In the genomic region with DNA sequence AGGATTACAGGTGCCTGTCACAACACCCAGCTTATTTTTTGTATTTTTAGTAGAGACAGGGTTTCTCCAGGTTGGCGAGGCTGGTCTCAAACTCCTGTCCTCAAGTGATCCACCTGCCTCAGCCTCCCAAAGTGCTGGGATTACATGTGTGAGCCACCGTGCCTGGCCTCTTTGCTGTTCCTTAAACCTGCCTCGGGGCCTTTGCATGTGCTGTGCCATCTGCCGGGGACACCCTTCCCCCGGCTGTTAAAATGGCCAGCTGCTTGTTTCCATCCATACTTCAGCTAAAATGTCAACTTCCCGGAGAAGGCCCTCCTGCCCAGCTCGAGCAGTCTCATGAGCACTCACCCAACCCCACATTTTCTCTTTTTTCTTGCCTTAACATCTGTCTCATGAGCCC, we compare ENCODE assay signal across 30 cellular contexts. TPM values are rescaled to one million over a fixed set of nuclear protein-coding genes. Genes with fewer than 3 reads are reported as not detected.
"Had no signal": no experiment of that assay in that cellular context is flagged by ENCODE, and none has a peak within 500 bp of the region (broad histone marks: within the 10 kb centered on the region; RNA-seq: fewer than 3 reads in every experiment).

No MANE protein-coding gene starts in this region.

- FAIRE-seq: urothelium cell line had no signal

- H3K4me3 ChIP-seq: stomach, suprapubic skin, testis, thoracic aorta, thyroid gland, tibial artery, tibial nerve, transverse colon, upper lobe of left lung, upper lobe of right lung, uterus, vagina had no signal

- H3K27ac Mint-ChIP-seq: stimulated activated effector memory CD8-positive, alpha-beta T cell treated with anti-CD3 and anti-CD28 coated beads, Interleukin-12 subunit alpha, Interleukin-12 subunit beta, amount 100 ng/mL, for 72 hours; stimulated activated memory B cell treated with anti-CD40 and anti-IgM and Interleukin-4, amounts not matched to agents 10 μg/mL and 1 μg/mL and 100 μg/mL, for 72 hours; stimulated activated naive B cell treated with anti-CD40 and anti-IgM and Interleukin-4, amounts not matched to agents 10 μg/mL and 1 μg/mL and 100 μg/mL, for 72 hours; stimulated activated naive CD8-positive, alpha-beta T cell treated with anti-CD3 and anti-CD28 coated beads, Interleukin-15, Interleukin-2, amounts not matched to agents 100 ng/mL and 50 ng/mL, for 24 hours; type B pancreatic cell had no signal

- H3K36me3 Mint-ChIP-seq: stimulated activated effector memory CD8-positive, alpha-beta T cell treated with anti-CD3 and anti-CD28 coated beads, Interleukin-12 subunit alpha, Interleukin-12 subunit beta, amount 100 ng/mL, for 72 hours; stimulated activated memory B cell treated with anti-CD40 and anti-IgM and Interleukin-4, amounts not matched to agents 10 μg/mL and 1 μg/mL and 100 μg/mL, for 72 hours; stimulated activated naive B cell treated with anti-CD40 and anti-IgM and Interleukin-4, amounts not matched to agents 10 μg/mL and 1 μg/mL and 100 μg/mL, for 72 hours; type B pancreatic cell had no signal

- H3K4me3 Mint-ChIP-seq: stimulated activated effector memory CD8-positive, alpha-beta T cell treated with anti-CD3 and anti-CD28 coated beads, Interleukin-12 subunit alpha, Interleukin-12 subunit beta, amount 100 ng/mL, for 72 hours; stimulated activated memory B cell treated with anti-CD40 and anti-IgM and Interleukin-4, amounts not matched to agents 10 μg/mL and 1 μg/mL and 100 μg/mL, for 72 hours; stimulated activated naive B cell treated with anti-CD40 and anti-IgM and Interleukin-4, amounts not matched to agents 10 μg/mL and 1 μg/mL and 100 μg/mL, for 72 hours; stimulated activated naive CD8-positive, alpha-beta T cell treated with anti-CD3 and anti-CD28 coated beads, Interleukin-15, amount 100 ng/mL, for 72 hours; stimulated activated naive CD8-positive, alpha-beta T cell treated with anti-CD3 and anti-CD28 coated beads, Interleukin-15, Interleukin-2, amounts not matched to agents 100 ng/mL and 50 ng/mL, for 24 hours; type B pancreatic cell had no signal

- ATAC-seq: stimulated activated effector memory CD8-positive, alpha-beta T cell treated with anti-CD3 and anti-CD28 coated beads, Interleukin-12 subunit alpha, Interleukin-12 subunit beta, amount 100 ng/mL, for 72 hours; stimulated activated memory B cell treated with anti-CD40 and anti-IgM and Interleukin-4, amounts not matched to agents 10 μg/mL and 1 μg/mL and 100 μg/mL, for 72 hours; stimulated activated naive B cell treated with anti-CD40 and anti-IgM and Interleukin-4, amounts not matched to agents 10 μg/mL and 1 μg/mL and 100 μg/mL, for 72 hours; stimulated activated naive CD8-positive, alpha-beta T cell treated with anti-CD3 and anti-CD28 coated beads, Interleukin-15, amount 100 ng/mL, for 72 hours; stimulated activated naive CD8-positive, alpha-beta T cell treated with anti-CD3 and anti-CD28 coated beads, Interleukin-15, Interleukin-2, amounts not matched to agents 100 U/mL and 50 U/mL, for 24 hours; upper lobe of right lung had no signal

- H3K4me1 Mint-ChIP-seq: stimulated activated effector memory CD8-positive, alpha-beta T cell treated with anti-CD3 and anti-CD28 coated beads, Interleukin-12 subunit alpha, Interleukin-12 subunit beta, amount 100 ng/mL, for 72 hours; stimulated activated memory B cell treated with anti-CD40 and anti-IgM and Interleukin-4, amounts not matched to agents 10 μg/mL and 1 μg/mL and 100 μg/mL, for 72 hours; stimulated activated naive B cell treated with anti-CD40 and anti-IgM and Interleukin-4, amounts not matched to agents 10 μg/mL and 1 μg/mL and 100 μg/mL, for 72 hours; stimulated activated naive CD8-positive, alpha-beta T cell treated with anti-CD3 and anti-CD28 coated beads, Interleukin-15, amount 100 ng/mL, for 72 hours had no signal

- H3K27ac ChIP-seq: stomach, suprapubic skin, testis, thoracic aorta, thyroid gland, tibial artery, tibial nerve, transverse colon, upper lobe of left lung, upper lobe of right lung, uterus, vagina had no signal

- DNase-seq: stimulated activated CD4-positive, alpha-beta T cell treated with anti-CD3 and anti-CD28 coated beads, Interleukin-2, amount 100 ng/mL, for 48 hours; stimulated activated CD4-positive, alpha-beta T cell treated with anti-CD3 and anti-CD28 coated beads, Interleukin-4, amount 100 ng/mL, for 1 hour; stimulated activated CD4-positive, alpha-beta T cell treated with anti-CD3 and anti-CD28 coated beads, Interleukin-4, amount 100 ng/mL, for 24 hours; stimulated activated CD4-positive, alpha-beta T cell treated with anti-CD3 and anti-CD28 coated beads, Interleukin-4, amount 100 ng/mL, for 4 hours; stimulated activated CD8-positive, alpha-beta memory T cell treated with anti-CD3 and anti-CD28 coated beads, Interleukin-4, amount 100 ng/mL, for 48 hours; stimulated activated naive B cell treated with anti-CD40 and anti-IgM and Interleukin-4, amounts not matched to agents 10 μg/mL and 1 μg/mL and 100 μg/mL, for 72 hours; stimulated activated naive CD4-positive, alpha-beta T cell; stimulated activated naive CD4-positive, alpha-beta T cell treated with Interleukin-2 at 50 U/mL for 16 hours; stimulated activated naive CD8-positive, alpha-beta T cell treated with anti-CD3 and anti-CD28 coated beads, Interleukin-15, amount 100 ng/mL, for 72 hours; stimulated activated naive CD8-positive, alpha-beta T cell treated with anti-CD3 and anti-CD28 coated beads, Interleukin-15, Interleukin-2, amounts not matched to agents 100 U/mL and 50 U/mL, for 24 hours; stomach; substantia nigra; testis; thyroid gland; tibial artery; transverse colon; trophoblast cell; upper lobe of left lung; upper lobe of right lung; uterus had no signal

- H3K9me3 ChIP-seq: stomach, suprapubic skin, testis, thoracic aorta, thyroid gland, tibial artery, transverse colon, upper lobe of right lung, uterus, vagina had no signal

- H3K27me3 ChIP-seq: testis, thyroid gland, tibial nerve, transverse colon, upper lobe of left lung, upper lobe of right lung, uterus, vagina had no signal

- H3K36me3 ChIP-seq: stomach, suprapubic skin, thoracic aorta, thyroid gland, tibial artery, tibial nerve, transverse colon, upper lobe of left lung, upper lobe of right lung, uterus, vagina had no signal

- H3K4me1 ChIP-seq: suprapubic skin, testis, tibial artery, upper lobe of right lung, uterus, vagina had no signal

- H3K9me3 Mint-ChIP-seq: stimulated activated effector memory CD8-positive, alpha-beta T cell treated with anti-CD3 and anti-CD28 coated beads, Interleukin-12 subunit alpha, Interleukin-12 subunit beta, amount 100 ng/mL, for 72 hours; stimulated activated memory B cell treated with anti-CD40 and anti-IgM and Interleukin-4, amounts not matched to agents 10 μg/mL and 1 μg/mL and 100 μg/mL, for 72 hours; stimulated activated naive B cell treated with anti-CD40 and anti-IgM and Interleukin-4, amounts not matched to agents 10 μg/mL and 1 μg/mL and 100 μg/mL, for 72 hours; stimulated activated naive CD8-positive, alpha-beta T cell treated with anti-CD3 and anti-CD28 coated beads, Interleukin-15, amount 100 ng/mL, for 72 hours; stimulated activated naive CD8-positive, alpha-beta T cell treated with anti-CD3 and anti-CD28 coated beads, Interleukin-15, Interleukin-2, amounts not matched to agents 100 ng/mL and 50 ng/mL, for 24 hours; type B pancreatic cell had no signal

RNA-seq across cellular contexts. Expression of a gene that starts 19.1 kb away (rescaled TPM):
- total RNA-seq: subcutaneous adipose tissue had no signal
